In the genomic region with DNA sequence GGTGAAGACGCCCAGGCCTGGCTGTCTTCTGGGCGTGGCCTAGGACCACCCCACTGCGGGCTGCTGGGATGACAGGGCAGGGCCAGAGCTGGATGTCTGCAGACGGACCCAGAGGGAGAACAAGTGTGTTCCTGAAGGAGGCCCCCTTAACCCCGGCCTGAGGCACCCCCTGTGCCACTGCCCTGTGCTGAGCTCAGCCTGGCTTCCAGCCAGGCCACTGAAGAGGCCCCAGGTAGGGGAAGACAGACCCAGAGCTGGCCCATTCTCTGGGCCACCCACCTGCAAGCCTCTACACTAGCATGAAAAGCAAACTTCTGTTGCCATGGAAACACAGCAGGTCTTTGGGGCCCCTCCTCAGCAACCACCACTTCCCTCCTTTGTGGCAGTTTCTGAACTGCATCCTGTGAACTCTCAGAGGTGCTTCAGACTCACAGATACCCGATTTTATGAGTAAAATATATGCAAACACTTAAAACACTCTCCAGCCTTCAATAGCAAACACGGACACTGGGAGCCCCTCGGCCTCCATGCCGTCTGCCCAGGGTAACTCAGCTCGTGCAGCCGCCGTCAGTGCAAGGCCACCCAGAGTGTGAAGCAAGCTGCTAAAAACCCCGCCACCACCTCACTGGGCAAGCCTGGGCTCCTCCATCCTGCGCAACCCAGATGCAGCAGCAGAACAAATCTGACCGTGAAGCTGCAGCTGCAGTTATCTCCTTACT, we compare ENCODE assay signal across 8 cellular contexts. TPM values are rescaled to one million over a fixed set of nuclear protein-coding genes. Genes with fewer than 3 reads are reported as not detected.
A peak's percentile ranks its signal among the peaks of the same experiment; 100 is the strongest.
DNase-seq lines count a peak whose midpoint lies in the region; ATAC-seq and TF ChIP-seq lines count a peak whose summit lies in the region.

No MANE protein-coding gene starts in this region.

- H3K9me3 ChIP-seq in esophagus squamous epithelium, result no peaks in the 10 kb centered on the region

- intact Hi-C loops in activated CD4-positive, alpha-beta T cell treated with anti-CD3 and anti-CD28 coated beads, Interleukin-2, amount 10 ng/mL, durations not matched to agents 24 days and 14 days (cut with micrococcal nuclease), result loop anchor here (1.0 to 2.0 kb wide), 4 partner anchors 17 to 68 kb away; a partner anchor contains a TSS
- intact Hi-C loops in esophagus squamous epithelium (cut with DNase I), result loop anchor here (10.0 kb wide), 1 partner anchor 165 kb away; no protein-coding TSS in a partner anchor

- TF ChIP-seq POLR2A in esophagus squamous epithelium (IDR thresholded peaks at IDR 0.05), result no peak

- peaks cover 0 to 69% (median 0%) of the 10 kb centered on the region in 4 donors for H3K27me3 ChIP-seq in esophagus squamous epithelium

- peak; percentile 56 for DNase-seq in GM12864 (ENCODE audit: low read depth)
- peak; percentile 19 to 30 for DNase-seq in Kasumi-1 (lab: John Stamatoyannopoulos, UW)
- DNase-seq in activated CD4-positive, alpha-beta T cell treated with anti-CD3 and anti-CD28 coated beads, Interleukin-2, amount 10 ng/mL, durations not matched to agents 24 days and 14 days, result peak; percentile 95
- no peak for DNase-seq in esophagus squamous epithelium (lab: John Stamatoyannopoulos, UW)
- DNase-seq in stimulated activated CD8-positive, alpha-beta memory T cell treated with anti-CD3 and anti-CD28 coated beads, Interleukin-4, amount 100 ng/mL, for 1 hour (ENCODE audit: low read depth in 2 of 2, low spot score in 1 of 2), result peak; percentile 34
- DNase-seq in HK-2 (ENCODE audit: unreplicated experiment), result no peak
- no peak for DNase-seq in OCI-M2 (lab: John Stamatoyannopoulos, UW; ENCODE audit: unreplicated experiment)

- H3K9me3 Mint-ChIP-seq in activated CD4-positive, alpha-beta T cell treated with anti-CD3 and anti-CD28 coated beads, Interleukin-2, amount 10 ng/mL, durations not matched to agents 24 days and 14 days, result no peaks in the 10 kb centered on the region

- H3K27ac Mint-ChIP-seq in activated CD4-positive, alpha-beta T cell treated with anti-CD3 and anti-CD28 coated beads, Interleukin-2, amount 10 ng/mL, durations not matched to agents 24 days and 14 days, result peak overlapping the region; percentile 93

- ATAC-seq in GM21717 (IDR thresholded peaks at IDR 0.05; ENCODE audit: unreplicated experiment), result peak; percentile 93

- H3K36me3 Mint-ChIP-seq in activated CD4-positive, alpha-beta T cell treated with anti-CD3 and anti-CD28 coated beads, Interleukin-2, amount 10 ng/mL, durations not matched to agents 24 days and 14 days (ENCODE audit: low read depth), result peaks cover 9% of the 10 kb centered on the region

- peak overlapping the region; percentile 79 for H3K4me3 Mint-ChIP-seq in activated CD4-positive, alpha-beta T cell treated with anti-CD3 and anti-CD28 coated beads, Interleukin-2, amount 10 ng/mL, durations not matched to agents 24 days and 14 days

- peaks cover 0 to 33% (median 16%) of the 10 kb centered on the region in 3 donors for H3K4me1 ChIP-seq in esophagus squamous epithelium

- WGBS in esophagus squamous epithelium, 2 donors, result 52 to 56% methylated on average over 6 to 14 of the region's 15 CpGs

- H3K27ac ChIP-seq in esophagus squamous epithelium, result peak overlapping the region in 3 of 4 donors; percentile 34 to 69 (median 55)

- H3K4me3 ChIP-seq in GM12864 (ENCODE audit: low read depth, low read length), result no peak overlapping the region
- no peak overlapping the region for H3K4me3 ChIP-seq in esophagus squamous epithelium

- H3K4me1 Mint-ChIP-seq in activated CD4-positive, alpha-beta T cell treated with anti-CD3 and anti-CD28 coated beads, Interleukin-2, amount 10 ng/mL, durations not matched to agents 24 days and 14 days, result peaks cover 37% of the 10 kb centered on the region

- no peaks in the 10 kb centered on the region for H3K36me3 ChIP-seq in esophagus squamous epithelium

- TF ChIP-seq CTCF in GM12864 (IDR thresholded peaks at IDR 0.05; ENCODE audit: low read depth, low read length, missing control alignments) (no peak), esophagus squamous epithelium (IDR thresholded peaks at IDR 0.05) (no peak)

- no peaks in the 10 kb centered on the region for H3K27me3 Mint-ChIP-seq in activated CD4-positive, alpha-beta T cell treated with anti-CD3 and anti-CD28 coated beads, Interleukin-2, amount 10 ng/mL, durations not matched to agents 24 days and 14 days

RNA-seq across cellular contexts. Expression of a gene that starts 42.5 kb away (rescaled TPM):
- total RNA-seq in activated CD4-positive, alpha-beta T cell treated with anti-CD3 and anti-CD28 coated beads, Interleukin-2, amount 10 ng/mL, durations not matched to agents 24 days and 14 days, result 79.3 and 79.6 TPM in 2 replicates
- 10 to 100 TPM; 36.6 to 70.9 (median 63.9) TPM for total RNA-seq in esophagus squamous epithelium

Comparison
In these comparisons a context has a peak if more than half of its experiments do, and no peak if none do; other contexts are left out.
1. DNase-seq: peak in GM12864 (single experiment), Kasumi-1 (2 of 2), activated CD4-positive, alpha-beta T cell treated with anti-CD3 and anti-CD28 coated beads, Interleukin-2, amount 10 ng/mL, durations not matched to agents 24 days and 14 days (single experiment) and stimulated activated CD8-positive, alpha-beta memory T cell treated with anti-CD3 and anti-CD28 coated beads, Interleukin-4, amount 100 ng/mL, for 1 hour (2 of 2); none in esophagus squamous epithelium (single experiment), HK-2 (single experiment) and OCI-M2 (single experiment).